ENCODE assay signal across 9 cellular contexts in the genomic region with DNA sequence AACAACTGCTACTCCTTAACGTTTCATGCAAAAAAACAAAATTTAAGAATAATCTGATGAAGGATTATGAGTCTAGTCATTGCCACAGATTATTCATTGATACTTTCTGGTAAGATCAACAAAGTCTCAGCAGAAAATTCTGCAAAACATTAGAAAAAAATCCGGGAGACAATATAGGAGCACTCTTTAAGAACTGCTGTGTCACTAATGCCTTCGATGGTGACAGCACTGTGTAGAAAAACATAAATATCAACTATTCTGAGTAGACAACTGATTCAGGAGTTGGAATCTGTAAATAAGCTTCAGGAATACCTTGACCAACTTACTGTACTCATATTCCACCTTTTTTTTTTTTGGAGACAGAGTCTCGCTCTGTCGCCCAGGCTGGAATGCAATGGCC.
"Had no signal": no experiment of that assay in that cellular context is flagged by ENCODE, and none has a peak within 500 bp of the region (broad histone marks: within the 10 kb centered on the region; RNA-seq: fewer than 3 reads in every experiment).

No MANE protein-coding gene starts in this region.

- H3K4me2 ChIP-seq: GM23338, KMS-11 had no signal

- H3K4me3 ChIP-seq: GM23338, HAP-1 had no signal

- H3K9ac ChIP-seq: KMS-11 had no signal

- DNase-seq: IMR-90, KBM-7 had no signal

- H3K27ac ChIP-seq: KMS-11 had no signal

- H2AFZ ChIP-seq: GM23338 had no signal

- FAIRE-seq: H1, H54, HTR-8/SVneo had no signal

- H3K9me3 ChIP-seq: HAP-1 had no signal

- ATAC-seq: GM23338, HCT116 had no signal

- H3K36me3 ChIP-seq: HAP-1 had no signal
